In the genomic region with DNA sequence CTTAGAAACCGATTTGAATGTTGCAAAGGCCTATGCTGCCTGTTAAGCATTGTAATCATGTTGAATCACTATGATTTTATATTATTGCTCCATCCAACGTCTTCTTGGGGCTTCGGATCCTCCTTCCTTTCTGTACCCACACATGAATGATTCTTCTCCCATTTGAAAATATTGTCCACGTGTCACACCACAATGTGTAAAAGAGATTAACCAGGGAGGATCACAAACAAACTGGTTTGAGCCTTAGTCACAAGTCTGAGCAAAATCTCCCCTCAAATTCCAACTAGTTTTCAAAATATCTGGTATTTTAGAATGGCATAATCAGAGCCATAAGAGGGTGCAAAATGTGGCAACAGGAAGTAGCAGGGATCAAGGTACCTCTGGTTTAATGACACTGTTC, we compare ENCODE assay signal across 24 cellular contexts.
"Had no signal": no experiment of that assay in that cellular context is flagged by ENCODE, and none has a peak within 500 bp of the region (broad histone marks: within the 10 kb centered on the region; RNA-seq: fewer than 3 reads in every experiment).

No MANE protein-coding gene starts in this region.

- H3K27me3 Mint-ChIP-seq: memory B cell, type B pancreatic cell had no signal

- H3K9me3 ChIP-seq: ascending aorta, gastrocnemius medialis, right lobe of liver, thoracic aorta had no signal

- H3K4me3 Mint-ChIP-seq: memory B cell; nephron; stimulated activated naive B cell treated with anti-CD40 and anti-IgM and Interleukin-4, amounts not matched to agents 10 μg/mL and 1 μg/mL and 100 μg/mL, for 72 hours; T-helper 1 cell treated with Interleukin-12 subunit alpha and Interleukin-12 subunit beta and Interleukin-4 antibody, amounts not matched to agents 30 μg/mL and 1 μg/mL, for 36 hours; type B pancreatic cell; WTC11 had no signal

- H3K4me3 ChIP-seq: ascending aorta, gastrocnemius medialis, right lobe of liver, thoracic aorta had no signal

- H3K36me3 ChIP-seq: ascending aorta, brain microvascular endothelial cell, gastrocnemius medialis, right lobe of liver, thoracic aorta had no signal

- H3K27ac Mint-ChIP-seq: activated naive CD4-positive, alpha-beta T cell treated with anti-CD3 and anti-CD28 coated beads, Interleukin-2, amount 50 U/mL, for 72 hours; memory B cell; nephron; stimulated activated naive B cell treated with anti-CD40 and anti-IgM and Interleukin-4, amounts not matched to agents 10 μg/mL and 1 μg/mL and 100 μg/mL, for 72 hours; T-helper 1 cell treated with Interleukin-12 subunit alpha and Interleukin-12 subunit beta and Interleukin-4 antibody, amounts not matched to agents 30 μg/mL and 1 μg/mL, for 36 hours; type B pancreatic cell; WTC11 had no signal

- DNase-seq: activated T-cell treated with anti-CD3 and anti-CD28 coated beads, Interleukin-2, amount 50 U/mL, for 1 hour; brain microvascular endothelial cell; central memory CD4-positive, alpha-beta T cell; dermis blood vessel endothelial cell; effector CD8-positive, alpha-beta T cell; erythroblast; gastrocnemius medialis; head of caudate nucleus; nucleus accumbens; posterior cingulate gyrus; right lobe of liver; small intestine; stimulated activated CD4-positive, alpha-beta T cell treated with anti-CD3 and anti-CD28 coated beads, Interleukin-2, amount 100 ng/mL, for 48 hours; stimulated activated CD8-positive, alpha-beta memory T cell treated with anti-CD3 and anti-CD28 coated beads, Interleukin-4, amount 100 ng/mL, for 48 hours; stimulated activated naive B cell treated with anti-CD40 and anti-IgM and Interleukin-4, amounts not matched to agents 10 μg/mL and 1 μg/mL and 100 μg/mL, for 72 hours; T1000 had no signal

- H3K9me3 Mint-ChIP-seq: memory B cell; T-helper 1 cell treated with Interleukin-12 subunit alpha and Interleukin-12 subunit beta and Interleukin-4 antibody, amounts not matched to agents 30 μg/mL and 1 μg/mL, for 36 hours; type B pancreatic cell had no signal

- ATAC-seq: activated naive CD4-positive, alpha-beta T cell treated with anti-CD3 and anti-CD28 coated beads, Interleukin-2, amount 50 U/mL, for 72 hours; gastrocnemius medialis; right lobe of liver; stimulated activated naive B cell treated with anti-CD40 and anti-IgM and Interleukin-4, amounts not matched to agents 10 μg/mL and 1 μg/mL and 100 μg/mL, for 72 hours had no signal

- H3K36me3 Mint-ChIP-seq: memory B cell; stimulated activated naive B cell treated with anti-CD40 and anti-IgM and Interleukin-4, amounts not matched to agents 10 μg/mL and 1 μg/mL and 100 μg/mL, for 72 hours; type B pancreatic cell; WTC11 had no signal

- H3K4me1 ChIP-seq: ascending aorta, gastrocnemius medialis, right lobe of liver had no signal

- H3K27me3 ChIP-seq: ascending aorta, brain microvascular endothelial cell, gastrocnemius medialis, right lobe of liver had no signal

- H3K4me1 Mint-ChIP-seq: memory B cell; nephron; stimulated activated naive B cell treated with anti-CD40 and anti-IgM and Interleukin-4, amounts not matched to agents 10 μg/mL and 1 μg/mL and 100 μg/mL, for 72 hours had no signal

- H3K27ac ChIP-seq: ascending aorta, brain microvascular endothelial cell, gastrocnemius medialis, right lobe of liver, thoracic aorta had no signal
